2 cellular contexts compared by ENCODE assay signal in genomic region chr11:122814401-122814800, GRCh38.
TF ChIP-seq lines count a peak whose summit lies in the region.

No MANE protein-coding gene starts in this region.

TF ChIP-seq in GM23338, 12 proteins besides CTCF, POLR2A, EP300 and RAD21:
- TF ChIP-seq REST (IDR thresholded peaks at IDR 0.05; ENCODE audit: unreplicated experiment) (no peak), CREB1 (CRISPR knock-in tag; IDR thresholded peaks at IDR 0.05; ENCODE audit: low read depth) (no peak), NANOG (IDR thresholded peaks at IDR 0.05; ENCODE audit: borderline replicate concordance) (no peak)

TF ChIP-seq in WTC11, 78 proteins besides CTCF, POLR2A, EP300 and RAD21 (continued from another document):
- TF ChIP-seq ARID4B (CRISPR knock-in tag; IDR thresholded peaks at IDR 0.05; ENCODE audit: borderline replicate concordance) (no peak), ZNF512 (CRISPR knock-in tag; IDR thresholded peaks at IDR 0.05; ENCODE audit: borderline replicate concordance) (no peak), ZNF138 (CRISPR knock-in tag; conservative IDR thresholded peaks at IDR 0.05) (no peak), NFE2L1 (CRISPR knock-in tag; IDR thresholded peaks at IDR 0.05) (no peak), ATF1 (CRISPR knock-in tag; IDR thresholded peaks at IDR 0.05) (no peak), TP53 (CRISPR knock-in tag; IDR thresholded peaks at IDR 0.05) (no peak), ZNF671 (CRISPR knock-in tag; IDR thresholded peaks at IDR 0.05) (no peak), ZNF416 (CRISPR knock-in tag; IDR thresholded peaks at IDR 0.05) (no peak), GTF2I (CRISPR knock-in tag; conservative IDR thresholded peaks at IDR 0.05) (no peak), CREB1 (CRISPR knock-in tag; IDR thresholded peaks at IDR 0.05) (no peak), GRHL2 (CRISPR knock-in tag; IDR thresholded peaks at IDR 0.05; ENCODE audit: insufficient replicate concordance, severe bottlenecking) (no peak), CBFB (CRISPR knock-in tag; IDR thresholded peaks at IDR 0.05; ENCODE audit: low read depth) (no peak)
